ENCODE assay signal across 14 cellular contexts in genomic region chr1:7257225-7257624, GRCh38.
"Had no signal": no experiment of that assay in that cellular context is flagged by ENCODE, and none has a peak within 500 bp of the region (broad histone marks: within the 10 kb centered on the region; RNA-seq: fewer than 3 reads in every experiment).

No MANE protein-coding gene starts in this region.

- H3K36me3 Mint-ChIP-seq: activated naive CD4-positive, alpha-beta T cell treated with anti-CD3 and anti-CD28 coated beads, Interleukin-2, amount 50 U/mL, for 72 hours had no signal

- ATAC-seq: activated naive CD4-positive, alpha-beta T cell treated with anti-CD3 and anti-CD28 coated beads, Interleukin-2, amount 50 U/mL, for 72 hours; body of pancreas; stimulated activated naive CD8-positive, alpha-beta T cell treated with anti-CD3 and anti-CD28 coated beads, Interleukin-15, amount 100 ng/mL, for 72 hours had no signal

- H3K9me3 ChIP-seq: body of pancreas, testis had no signal

- H3K9me3 Mint-ChIP-seq: activated B cell treated with CpG ODN at 0.5 μM for 24 hours; activated naive CD4-positive, alpha-beta T cell treated with anti-CD3 and anti-CD28 coated beads, Interleukin-2, amount 50 U/mL, for 72 hours; activated T-helper 2 cell treated with anti-CD3 and anti-CD28 coated beads, Interferon-gamma antibody, Interleukin-2, Interleukin-4, amounts not matched to agents 10 μg/mL and 5 μg/mL and 100 μg/mL, durations not matched to agents 14 hours and 24 hours and 36 hours; central memory CD8-positive, alpha-beta T cell; dendritic cell treated with granulocyte-macrophage colony-stimulating factor and Interleukin-4, amounts not matched to agents 40 ng/mL and 50 ng/mL, for 4 days; stimulated activated naive CD8-positive, alpha-beta T cell treated with anti-CD3 and anti-CD28 coated beads, Interleukin-15, amount 100 ng/mL, for 72 hours had no signal

- H3K4me3 ChIP-seq: body of pancreas, hepatocyte, testis had no signal

- H3K27me3 ChIP-seq: body of pancreas, testis had no signal

- H3K4me2 ChIP-seq: hepatocyte had no signal

- H2AFZ ChIP-seq: hepatocyte, parathyroid adenoma had no signal

- H3K9ac ChIP-seq: parathyroid adenoma had no signal

- H3K4me1 ChIP-seq: body of pancreas, parathyroid adenoma, testis had no signal

- H3K4me3 Mint-ChIP-seq: activated B cell treated with CpG ODN at 0.5 μM for 24 hours; central memory CD8-positive, alpha-beta T cell; dendritic cell treated with granulocyte-macrophage colony-stimulating factor and Interleukin-4, amounts not matched to agents 40 ng/mL and 50 ng/mL, for 4 days; stimulated activated naive CD8-positive, alpha-beta T cell treated with anti-CD3 and anti-CD28 coated beads, Interleukin-15, amount 100 ng/mL, for 72 hours had no signal

- H3K4me1 Mint-ChIP-seq: activated B cell treated with CpG ODN at 0.5 μM for 24 hours; central memory CD8-positive, alpha-beta T cell; stimulated activated naive CD8-positive, alpha-beta T cell treated with anti-CD3 and anti-CD28 coated beads, Interleukin-15, amount 100 ng/mL, for 72 hours had no signal

- H3K27ac ChIP-seq: body of pancreas, hepatocyte, parathyroid adenoma, testis had no signal

- H3K27ac Mint-ChIP-seq: activated B cell treated with CpG ODN at 0.5 μM for 24 hours; activated naive CD4-positive, alpha-beta T cell treated with anti-CD3 and anti-CD28 coated beads, Interleukin-2, amount 50 U/mL, for 72 hours; activated T-helper 2 cell treated with anti-CD3 and anti-CD28 coated beads, Interferon-gamma antibody, Interleukin-2, Interleukin-4, amounts not matched to agents 10 μg/mL and 5 μg/mL and 100 μg/mL, durations not matched to agents 14 hours and 24 hours and 36 hours; dendritic cell treated with granulocyte-macrophage colony-stimulating factor and Interleukin-4, amounts not matched to agents 40 ng/mL and 50 ng/mL, for 4 days; stimulated activated naive CD8-positive, alpha-beta T cell treated with anti-CD3 and anti-CD28 coated beads, Interleukin-15, amount 100 ng/mL, for 72 hours had no signal

- H3K79me2 ChIP-seq: hepatocyte, parathyroid adenoma had no signal

- DNase-seq: activated B cell treated with CpG ODN at 0.5 μM for 24 hours; activated CD4-positive, alpha-beta T cell treated with anti-CD3 and anti-CD28 coated beads, Interleukin-2, amount 50 U/mL, for 1 hour; amniotic stem cell; body of pancreas; stimulated activated CD4-positive, alpha-beta T cell treated with anti-CD3 and anti-CD28 coated beads, Interleukin-15, amount 100 ng/mL, for 24 hours; stimulated activated CD4-positive, alpha-beta T cell treated with anti-CD3 and anti-CD28 coated beads, Interleukin-4, amount 100 ng/mL, for 4 hours; stimulated activated naive CD8-positive, alpha-beta T cell treated with anti-CD3 and anti-CD28 coated beads, Interleukin-15, amount 100 ng/mL, for 72 hours; testis had no signal
